In the genomic region with DNA sequence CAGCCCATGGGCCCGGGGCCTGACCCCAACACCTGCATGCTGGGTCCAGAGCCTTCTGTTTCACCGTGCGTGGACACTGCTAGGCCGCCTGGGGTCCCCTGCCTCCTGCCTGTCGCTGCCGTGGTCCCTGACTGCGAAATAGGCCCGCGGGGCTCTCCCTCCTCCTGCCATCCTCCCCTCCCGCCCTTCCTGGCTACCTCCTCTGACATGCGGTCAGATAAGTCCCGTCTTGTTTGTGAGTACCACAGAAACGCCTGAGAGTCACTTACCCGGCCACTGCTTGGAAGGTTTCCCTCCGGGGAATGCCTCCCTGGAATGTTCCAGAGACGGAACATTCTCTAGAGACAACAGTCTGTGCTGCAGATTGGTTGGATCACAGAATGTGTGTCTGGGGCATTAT, we compare ENCODE assay signal across 2 cellular contexts.
TF ChIP-seq lines count a peak whose summit lies in the region.

No MANE protein-coding gene starts in this region.

TF ChIP-seq in GM23338, 12 proteins besides CTCF, POLR2A, EP300 and RAD21 (continues in another document):
- TF ChIP-seq STAT1 (IDR thresholded peaks at IDR 0.05; ENCODE audit: unreplicated experiment) (no peak), EZH2 (IDR thresholded peaks at IDR 0.05; ENCODE audit: low read depth, unreplicated experiment) (no peak), ZNF114 (CRISPR knock-in tag; IDR thresholded peaks at IDR 0.05) (no peak), POLR2AphosphoS5 (IDR thresholded peaks at IDR 0.05; ENCODE audit: low read depth) (no peak), EZH2phosphoT487 (IDR thresholded peaks at IDR 0.05; ENCODE audit: unreplicated experiment) (no peak), ZNF331 (CRISPR knock-in tag; IDR thresholded peaks at IDR 0.05; ENCODE audit: low read depth) (no peak), CREB1 (CRISPR knock-in tag; IDR thresholded peaks at IDR 0.05; ENCODE audit: low read depth) (no peak), NANOG (IDR thresholded peaks at IDR 0.05; ENCODE audit: borderline replicate concordance) (no peak), JUNB (IDR thresholded peaks at IDR 0.05; ENCODE audit: unreplicated experiment) (no peak)
- TF ChIP-seq, protein P1, sequence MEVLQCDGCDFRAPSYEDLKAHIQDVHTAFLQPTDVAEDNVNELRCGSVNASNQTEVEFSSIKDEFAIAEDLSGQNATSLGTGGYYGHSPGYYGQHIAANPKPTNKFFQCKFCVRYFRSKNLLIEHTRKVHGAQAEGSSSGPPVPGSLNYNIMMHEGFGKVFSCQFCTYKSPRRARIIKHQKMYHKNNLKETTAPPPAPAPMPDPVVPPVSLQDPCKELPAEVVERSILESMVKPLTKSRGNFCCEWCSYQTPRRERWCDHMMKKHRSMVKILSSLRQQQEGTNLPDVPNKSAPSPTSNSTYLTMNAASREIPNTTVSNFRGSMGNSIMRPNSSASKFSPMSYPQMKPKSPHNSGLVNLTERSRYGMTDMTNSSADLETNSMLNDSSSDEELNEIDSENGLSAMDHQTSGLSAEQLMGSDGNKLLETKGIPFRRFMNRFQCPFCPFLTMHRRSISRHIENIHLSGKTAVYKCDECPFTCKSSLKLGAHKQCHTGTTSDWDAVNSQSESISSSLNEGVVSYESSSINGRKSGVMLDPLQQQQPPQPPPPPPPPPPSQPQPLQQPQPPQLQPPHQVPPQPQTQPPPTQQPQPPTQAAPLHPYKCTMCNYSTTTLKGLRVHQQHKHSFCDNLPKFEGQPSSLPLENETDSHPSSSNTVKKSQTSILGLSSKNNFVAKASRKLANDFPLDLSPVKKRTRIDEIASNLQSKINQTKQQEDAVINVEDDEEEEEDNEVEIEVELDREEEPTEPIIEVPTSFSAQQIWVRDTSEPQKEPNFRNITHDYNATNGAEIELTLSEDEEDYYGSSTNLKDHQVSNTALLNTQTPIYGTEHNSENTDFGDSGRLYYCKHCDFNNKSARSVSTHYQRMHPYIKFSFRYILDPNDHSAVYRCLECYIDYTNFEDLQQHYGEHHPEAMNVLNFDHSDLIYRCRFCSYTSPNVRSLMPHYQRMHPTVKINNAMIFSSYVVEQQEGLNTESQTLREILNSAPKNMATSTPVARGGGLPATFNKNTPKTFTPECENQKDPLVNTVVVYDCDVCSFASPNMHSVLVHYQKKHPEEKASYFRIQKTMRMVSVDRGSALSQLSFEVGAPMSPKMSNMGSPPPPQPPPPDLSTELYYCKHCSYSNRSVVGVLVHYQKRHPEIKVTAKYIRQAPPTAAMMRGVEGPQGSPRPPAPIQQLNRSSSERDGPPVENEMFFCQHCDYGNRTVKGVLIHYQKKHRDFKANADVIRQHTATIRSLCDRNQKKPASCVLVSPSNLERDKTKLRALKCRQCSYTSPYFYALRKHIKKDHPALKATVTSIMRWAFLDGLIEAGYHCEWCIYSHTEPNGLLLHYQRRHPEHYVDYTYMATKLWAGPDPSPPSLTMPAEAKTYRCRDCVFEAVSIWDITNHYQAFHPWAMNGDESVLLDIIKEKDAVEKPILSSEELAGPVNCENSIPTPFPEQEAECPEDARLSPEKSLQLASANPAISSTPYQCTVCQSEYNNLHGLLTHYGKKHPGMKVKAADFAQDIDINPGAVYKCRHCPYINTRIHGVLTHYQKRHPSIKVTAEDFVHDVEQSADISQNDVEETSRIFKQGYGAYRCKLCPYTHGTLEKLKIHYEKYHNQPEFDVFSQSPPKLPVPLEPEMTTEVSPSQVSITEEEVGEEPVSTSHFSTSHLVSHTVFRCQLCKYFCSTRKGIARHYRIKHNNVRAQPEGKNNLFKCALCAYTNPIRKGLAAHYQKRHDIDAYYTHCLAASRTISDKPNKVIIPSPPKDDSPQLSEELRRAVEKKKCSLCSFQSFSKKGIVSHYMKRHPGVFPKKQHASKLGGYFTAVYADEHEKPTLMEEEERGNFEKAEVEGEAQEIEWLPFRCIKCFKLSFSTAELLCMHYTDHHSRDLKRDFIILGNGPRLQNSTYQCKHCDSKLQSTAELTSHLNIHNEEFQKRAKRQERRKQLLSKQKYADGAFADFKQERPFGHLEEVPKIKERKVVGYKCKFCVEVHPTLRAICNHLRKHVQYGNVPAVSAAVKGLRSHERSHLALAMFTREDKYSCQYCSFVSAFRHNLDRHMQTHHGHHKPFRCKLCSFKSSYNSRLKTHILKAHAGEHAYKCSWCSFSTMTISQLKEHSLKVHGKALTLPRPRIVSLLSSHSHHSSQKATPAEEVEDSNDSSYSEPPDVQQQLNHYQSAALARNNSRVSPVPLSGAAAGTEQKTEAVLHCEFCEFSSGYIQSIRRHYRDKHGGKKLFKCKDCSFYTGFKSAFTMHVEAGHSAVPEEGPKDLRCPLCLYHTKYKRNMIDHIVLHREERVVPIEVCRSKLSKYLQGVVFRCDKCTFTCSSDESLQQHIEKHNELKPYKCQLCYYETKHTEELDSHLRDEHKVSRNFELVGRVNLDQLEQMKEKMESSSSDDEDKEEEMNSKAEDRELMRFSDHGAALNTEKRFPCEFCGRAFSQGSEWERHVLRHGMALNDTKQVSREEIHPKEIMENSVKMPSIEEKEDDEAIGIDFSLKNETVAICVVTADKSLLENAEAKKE (CRISPR knock-in tag; IDR thresholded peaks at IDR 0.05) = no peak
- TF ChIP-seq, protein P2, sequence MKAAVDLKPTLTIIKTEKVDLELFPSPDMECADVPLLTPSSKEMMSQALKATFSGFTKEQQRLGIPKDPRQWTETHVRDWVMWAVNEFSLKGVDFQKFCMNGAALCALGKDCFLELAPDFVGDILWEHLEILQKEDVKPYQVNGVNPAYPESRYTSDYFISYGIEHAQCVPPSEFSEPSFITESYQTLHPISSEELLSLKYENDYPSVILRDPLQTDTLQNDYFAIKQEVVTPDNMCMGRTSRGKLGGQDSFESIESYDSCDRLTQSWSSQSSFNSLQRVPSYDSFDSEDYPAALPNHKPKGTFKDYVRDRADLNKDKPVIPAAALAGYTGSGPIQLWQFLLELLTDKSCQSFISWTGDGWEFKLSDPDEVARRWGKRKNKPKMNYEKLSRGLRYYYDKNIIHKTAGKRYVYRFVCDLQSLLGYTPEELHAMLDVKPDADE (IDR thresholded peaks at IDR 0.05) = no peak

TF ChIP-seq in K562, 482 proteins besides CTCF, POLR2A, EP300 and RAD21:
- no peak for TF ChIP-seq ETV1 (tag; conservative IDR thresholded peaks at IDR 0.05; ENCODE audit: low read depth)
- TF ChIP-seq, protein P3, sequence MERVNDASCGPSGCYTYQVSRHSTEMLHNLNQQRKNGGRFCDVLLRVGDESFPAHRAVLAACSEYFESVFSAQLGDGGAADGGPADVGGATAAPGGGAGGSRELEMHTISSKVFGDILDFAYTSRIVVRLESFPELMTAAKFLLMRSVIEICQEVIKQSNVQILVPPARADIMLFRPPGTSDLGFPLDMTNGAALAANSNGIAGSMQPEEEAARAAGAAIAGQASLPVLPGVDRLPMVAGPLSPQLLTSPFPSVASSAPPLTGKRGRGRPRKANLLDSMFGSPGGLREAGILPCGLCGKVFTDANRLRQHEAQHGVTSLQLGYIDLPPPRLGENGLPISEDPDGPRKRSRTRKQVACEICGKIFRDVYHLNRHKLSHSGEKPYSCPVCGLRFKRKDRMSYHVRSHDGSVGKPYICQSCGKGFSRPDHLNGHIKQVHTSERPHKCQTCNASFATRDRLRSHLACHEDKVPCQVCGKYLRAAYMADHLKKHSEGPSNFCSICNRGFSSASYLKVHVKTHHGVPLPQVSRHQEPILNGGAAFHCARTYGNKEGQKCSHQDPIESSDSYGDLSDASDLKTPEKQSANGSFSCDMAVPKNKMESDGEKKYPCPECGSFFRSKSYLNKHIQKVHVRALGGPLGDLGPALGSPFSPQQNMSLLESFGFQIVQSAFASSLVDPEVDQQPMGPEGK (CRISPR knock-in tag; IDR thresholded peaks at IDR 0.05; ENCODE audit: borderline replicate concordance) = no peak
- peak; percentile 87 for TF ChIP-seq ZNF263 (CRISPR knock-in tag; IDR thresholded peaks at IDR 0.05; ENCODE audit: borderline replicate concordance)
- no peak for TF ChIP-seq NCOA1 (IDR thresholded peaks at IDR 0.05; ENCODE audit: low read depth)
- peak; percentile 48; the same call in 1 of the 2 replicates for TF ChIP-seq POLR2G (IDR thresholded peaks at IDR 0.05; ENCODE audit: low read depth, low read length)
- TF ChIP-seq, protein P4, sequence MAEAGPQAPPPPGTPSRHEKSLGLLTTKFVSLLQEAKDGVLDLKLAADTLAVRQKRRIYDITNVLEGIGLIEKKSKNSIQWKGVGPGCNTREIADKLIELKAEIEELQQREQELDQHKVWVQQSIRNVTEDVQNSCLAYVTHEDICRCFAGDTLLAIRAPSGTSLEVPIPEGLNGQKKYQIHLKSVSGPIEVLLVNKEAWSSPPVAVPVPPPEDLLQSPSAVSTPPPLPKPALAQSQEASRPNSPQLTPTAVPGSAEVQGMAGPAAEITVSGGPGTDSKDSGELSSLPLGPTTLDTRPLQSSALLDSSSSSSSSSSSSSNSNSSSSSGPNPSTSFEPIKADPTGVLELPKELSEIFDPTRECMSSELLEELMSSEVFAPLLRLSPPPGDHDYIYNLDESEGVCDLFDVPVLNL (CRISPR knock-in tag; IDR thresholded peaks at IDR 0.05; ENCODE audit: low read depth) = no peak
- TF ChIP-seq PML (IDR thresholded peaks at IDR 0.05; ENCODE audit: low read length) = no peak
- TF ChIP-seq, protein P5, sequence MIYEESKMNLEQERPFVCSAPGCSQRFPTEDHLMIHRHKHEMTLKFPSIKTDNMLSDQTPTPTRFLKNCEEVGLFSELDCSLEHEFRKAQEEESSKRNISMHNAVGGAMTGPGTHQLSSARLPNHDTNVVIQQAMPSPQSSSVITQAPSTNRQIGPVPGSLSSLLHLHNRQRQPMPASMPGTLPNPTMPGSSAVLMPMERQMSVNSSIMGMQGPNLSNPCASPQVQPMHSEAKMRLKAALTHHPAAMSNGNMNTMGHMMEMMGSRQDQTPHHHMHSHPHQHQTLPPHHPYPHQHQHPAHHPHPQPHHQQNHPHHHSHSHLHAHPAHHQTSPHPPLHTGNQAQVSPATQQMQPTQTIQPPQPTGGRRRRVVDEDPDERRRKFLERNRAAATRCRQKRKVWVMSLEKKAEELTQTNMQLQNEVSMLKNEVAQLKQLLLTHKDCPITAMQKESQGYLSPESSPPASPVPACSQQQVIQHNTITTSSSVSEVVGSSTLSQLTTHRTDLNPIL (CRISPR knock-in tag; IDR thresholded peaks at IDR 0.05) = no peak
- TF ChIP-seq, protein P6, sequence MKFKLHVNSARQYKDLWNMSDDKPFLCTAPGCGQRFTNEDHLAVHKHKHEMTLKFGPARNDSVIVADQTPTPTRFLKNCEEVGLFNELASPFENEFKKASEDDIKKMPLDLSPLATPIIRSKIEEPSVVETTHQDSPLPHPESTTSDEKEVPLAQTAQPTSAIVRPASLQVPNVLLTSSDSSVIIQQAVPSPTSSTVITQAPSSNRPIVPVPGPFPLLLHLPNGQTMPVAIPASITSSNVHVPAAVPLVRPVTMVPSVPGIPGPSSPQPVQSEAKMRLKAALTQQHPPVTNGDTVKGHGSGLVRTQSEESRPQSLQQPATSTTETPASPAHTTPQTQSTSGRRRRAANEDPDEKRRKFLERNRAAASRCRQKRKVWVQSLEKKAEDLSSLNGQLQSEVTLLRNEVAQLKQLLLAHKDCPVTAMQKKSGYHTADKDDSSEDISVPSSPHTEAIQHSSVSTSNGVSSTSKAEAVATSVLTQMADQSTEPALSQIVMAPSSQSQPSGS (CRISPR knock-in tag; IDR thresholded peaks at IDR 0.05) = no peak
- no peak for TF ChIP-seq BCL6 (CRISPR knock-in tag; IDR thresholded peaks at IDR 0.05)
- TF ChIP-seq, protein P7, sequence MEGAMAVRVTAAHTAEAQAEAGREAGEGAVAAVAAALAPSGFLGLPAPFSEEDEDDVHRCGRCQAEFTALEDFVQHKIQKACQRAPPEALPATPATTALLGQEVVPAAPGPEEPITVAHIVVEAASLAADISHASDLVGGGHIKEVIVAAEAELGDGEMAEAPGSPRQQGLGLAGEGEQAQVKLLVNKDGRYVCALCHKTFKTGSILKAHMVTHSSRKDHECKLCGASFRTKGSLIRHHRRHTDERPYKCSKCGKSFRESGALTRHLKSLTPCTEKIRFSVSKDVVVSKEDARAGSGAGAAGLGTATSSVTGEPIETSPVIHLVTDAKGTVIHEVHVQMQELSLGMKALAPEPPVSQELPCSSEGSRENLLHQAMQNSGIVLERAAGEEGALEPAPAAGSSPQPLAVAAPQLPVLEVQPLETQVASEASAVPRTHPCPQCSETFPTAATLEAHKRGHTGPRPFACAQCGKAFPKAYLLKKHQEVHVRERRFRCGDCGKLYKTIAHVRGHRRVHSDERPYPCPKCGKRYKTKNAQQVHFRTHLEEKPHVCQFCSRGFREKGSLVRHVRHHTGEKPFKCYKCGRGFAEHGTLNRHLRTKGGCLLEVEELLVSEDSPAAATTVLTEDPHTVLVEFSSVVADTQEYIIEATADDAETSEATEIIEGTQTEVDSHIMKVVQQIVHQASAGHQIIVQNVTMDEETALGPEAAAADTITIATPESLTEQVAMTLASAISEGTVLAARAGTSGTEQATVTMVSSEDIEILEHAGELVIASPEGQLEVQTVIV (CRISPR knock-in tag; IDR thresholded peaks at IDR 0.05; ENCODE audit: borderline replicate concordance) = no peak
